In genomic region chr1:167258858-167259257, GRCh38 we compare ENCODE assay signal across 22 cellular contexts. TPM values are rescaled to one million over a fixed set of nuclear protein-coding genes. Genes with fewer than 3 reads are reported as not detected.
DNase-seq lines count a peak whose midpoint lies in the region; ATAC-seq lines count a peak whose summit lies in the region.
"Had no signal": no experiment of that assay in that cellular context is flagged by ENCODE, and none has a peak within 500 bp of the region (broad histone marks: within the 10 kb centered on the region; RNA-seq: fewer than 3 reads in every experiment).

No MANE protein-coding gene starts in this region.

- peaks cover 16% of the 10 kb centered on the region for H3K4me1 ChIP-seq in rectal smooth muscle tissue (ENCODE audit: control insufficient read depth, insufficient read depth, low read length)
- peaks cover 27% of the 10 kb centered on the region for H3K4me1 ChIP-seq in CD4-positive, alpha-beta memory T cell (ENCODE audit: insufficient read depth, low read length)
- H3K4me1 ChIP-seq: SJCRH30 had no signal

- CTCF ChIA-PET in CD4-positive, alpha-beta memory T cell (lab: Charles Lee; ENCODE audit: partially characterized antibody) = interaction anchor here (1.5 to 3.2 kb wide), 2 partner anchors 9 to 274 kb away, joined by 6 to 14 read pairs; no protein-coding TSS in a partner anchor

- H3K36me3 ChIP-seq in rectal smooth muscle tissue (ENCODE audit: control insufficient read depth, insufficient read depth, low read length) = no peaks in the 10 kb centered on the region
- H3K36me3 ChIP-seq in CD4-positive, alpha-beta memory T cell (ENCODE audit: insufficient read depth, low read length) = no peaks in the 10 kb centered on the region
- H3K36me3 ChIP-seq: MG63, Peyer's patch, SJCRH30 had no signal

- intact Hi-C loops in CD4-positive, alpha-beta memory T cell (cut with micrococcal nuclease) = no loop called here

- no peaks in the 10 kb centered on the region for H3K9me3 Mint-ChIP-seq in CD4-positive, alpha-beta memory T cell
- H3K9me3 Mint-ChIP-seq: IgD-negative memory B cell had no signal

- no peak overlapping the region for H3K4me3 Mint-ChIP-seq in CD4-positive, alpha-beta memory T cell
- H3K4me3 Mint-ChIP-seq: IgD-negative memory B cell had no signal

- POLR2A ChIA-PET in CD4-positive, alpha-beta memory T cell (lab: Charles Lee; ENCODE audit: partially characterized antibody) = no interaction called here

- ATAC-seq in GM18520 (IDR thresholded peaks at IDR 0.05; ENCODE audit: unreplicated experiment) = no peak

- H3K9me3 ChIP-seq in CD4-positive, alpha-beta memory T cell (ENCODE audit: control insufficient read depth in 1 of 2, low read length in 2 of 2) = no peaks in the 10 kb centered on the region
- H3K9me3 ChIP-seq: MG63, Peyer's patch, SJCRH30 had no signal

- no peaks in the 10 kb centered on the region for H3K27me3 Mint-ChIP-seq in CD4-positive, alpha-beta memory T cell
- H3K27me3 Mint-ChIP-seq: IgD-negative memory B cell had no signal

- H3K4me1 Mint-ChIP-seq in CD4-positive, alpha-beta memory T cell = peaks cover 21 to 34% (median 26%) of the 10 kb centered on the region in 4 donors

- peak; percentile 18 for DNase-seq in NCI-H2171 treated with DMSO at 0.1 percent for 48 hours (lab: John Stamatoyannopoulos, UW)
- no peak for DNase-seq in NCI-H2171 (lab: John Stamatoyannopoulos, UW)
- peak; percentile 66 for DNase-seq in NCI-H82 (lab: John Stamatoyannopoulos, UW)
- peak; percentile 19 for DNase-seq in cerebellum (ENCODE audit: low spot score)
- DNase-seq in CD4-positive, alpha-beta memory T cell = no peak
- no peak for DNase-seq in NCI-H510A (lab: John Stamatoyannopoulos, UW)
- DNase-seq: 8988T; AML-193; DMS79; H7; Kasumi-1; MG63; NCI-H1694 treated with DMSO at 0.1 percent for 48 hours; NCI-H2081 treated with DMSO at 0.1 percent for 48 hours; NCI-H446 treated with DMSO at 0.1 percent for 48 hours; NCI-H69; NK-92 treated with Interleukin-12 subunit alpha and Interleukin-12 subunit beta, amount 100 ng/mL, for 24 hours; Peyer's patch; SJCRH30 had no signal

- H3K4me3 ChIP-seq in rectal smooth muscle tissue (ENCODE audit: low read length) = peak overlapping the region; percentile 35
- no peak overlapping the region for H3K4me3 ChIP-seq in CD4-positive, alpha-beta memory T cell (ENCODE audit: low read length in 2 of 2)
- H3K4me3 ChIP-seq: MG63, Peyer's patch, SJCRH30 had no signal

- H3K27me3 ChIP-seq in rectal smooth muscle tissue (ENCODE audit: control insufficient read depth, insufficient read depth, low read length) = no peaks in the 10 kb centered on the region
- no peaks in the 10 kb centered on the region for H3K27me3 ChIP-seq in CD4-positive, alpha-beta memory T cell (ENCODE audit: insufficient read depth, low read length)
- H3K27me3 ChIP-seq: MG63, Peyer's patch, SJCRH30 had no signal

- H3K27ac Mint-ChIP-seq in CD4-positive, alpha-beta memory T cell = peak overlapping the region in 1 of 7 donors; percentile 27
- H3K27ac Mint-ChIP-seq: IgD-negative memory B cell had no signal

- no peak overlapping the region for H3K9ac ChIP-seq in rectal smooth muscle tissue (ENCODE audit: low read length)

- H3K27ac ChIP-seq in rectal smooth muscle tissue (ENCODE audit: low read depth, low read length) = peak overlapping the region; percentile 30
- H3K27ac ChIP-seq in CD4-positive, alpha-beta memory T cell (ENCODE audit: low read depth, low read length) = no peak overlapping the region
- H3K27ac ChIP-seq: Peyer's patch, SJCRH30 had no signal

- no peaks in the 10 kb centered on the region for H3K36me3 Mint-ChIP-seq in CD4-positive, alpha-beta memory T cell
- H3K36me3 Mint-ChIP-seq: IgD-negative memory B cell had no signal

RNA-seq across cellular contexts. Expression of gene POU2F1, which starts 38.2 kb away (rescaled TPM):
- 57.2 TPM for total RNA-seq in cerebellum
- 10 to 100 TPM; 17.9 to 22.9 TPM for total RNA-seq in CD4-positive, alpha-beta memory T cell
- polyA plus RNA-seq in CD4-positive, alpha-beta memory T cell = 10 to 100 TPM in 1 of 2 donors, 1 to 10 TPM in 1; 5.7 to 10.9 TPM

Comparison
In these comparisons a context has a peak if more than half of its experiments do, and no peak if none do; other contexts are left out.
1. DNase-seq: peak in NCI-H2171 treated with DMSO at 0.1 percent for 48 hours (single experiment), NCI-H82 (single experiment) and cerebellum (single experiment); none in NCI-H2171 (single experiment), CD4-positive, alpha-beta memory T cell (0 of 5) and NCI-H510A (single experiment).